In the genomic region with DNA sequence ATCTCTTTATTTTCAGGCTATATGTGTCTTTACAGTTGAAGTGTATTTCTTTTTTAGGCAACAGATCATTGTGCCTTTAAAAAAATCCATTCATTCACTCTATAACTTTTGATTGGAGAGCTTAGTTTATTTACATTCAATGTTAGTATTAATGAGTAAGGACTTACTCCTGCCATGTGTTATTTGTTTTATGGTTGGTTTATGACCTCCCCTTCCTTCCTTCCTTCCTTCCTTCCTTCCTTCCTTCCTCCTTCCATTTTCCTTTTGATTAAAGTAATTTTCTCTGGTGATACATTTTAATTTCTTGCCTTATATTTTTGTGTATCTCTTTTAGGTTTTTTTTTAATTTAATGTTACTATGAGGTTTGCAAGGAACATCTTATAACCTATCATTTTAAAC, we compare ENCODE assay signal across 8 cellular contexts.
"Had no signal": no experiment of that assay in that cellular context is flagged by ENCODE, and none has a peak within 500 bp of the region (broad histone marks: within the 10 kb centered on the region; RNA-seq: fewer than 3 reads in every experiment).

No MANE protein-coding gene starts in this region.

- H3K4me3 ChIP-seq: GM23248, GM23338, HAP-1 had no signal

- H3K36me3 ChIP-seq: HAP-1 had no signal

- H3K27ac ChIP-seq: GM23248 had no signal

- H3K9me3 ChIP-seq: HAP-1 had no signal

- H3K4me1 ChIP-seq: HAP-1 had no signal

- H3K9ac ChIP-seq: GM23248 had no signal

- DNase-seq: GM23248, GOT3, H7, H9, HCEC 1CT, HFFc6 had no signal
